26 cellular contexts compared by ENCODE assay signal in genomic region chr6:107818272-107818671, GRCh38. TPM values are rescaled to one million over a fixed set of nuclear protein-coding genes. Genes with fewer than 3 reads are reported as not detected.
DNase-seq lines count a peak whose midpoint lies in the region; ATAC-seq and TF ChIP-seq lines count a peak whose summit lies in the region.
"Had no signal": no experiment of that assay in that cellular context is flagged by ENCODE, and none has a peak within 500 bp of the region (broad histone marks: within the 10 kb centered on the region; RNA-seq: fewer than 3 reads in every experiment).

No MANE protein-coding gene starts in this region.

- peaks cover 7% of the 10 kb centered on the region for H3K36me3 Mint-ChIP-seq in activated naive CD4-positive, alpha-beta T cell treated with anti-CD3 and anti-CD28 coated beads, Interleukin-2, amount 50 U/mL, for 24 hours
- H3K36me3 Mint-ChIP-seq in effector memory CD8-positive, alpha-beta T cell (ENCODE audit: insufficient read depth) = peaks cover 63% of the 10 kb centered on the region
- H3K36me3 Mint-ChIP-seq: naive B cell, type B pancreatic cell had no signal

- no peaks in the 10 kb centered on the region for H3K9me3 ChIP-seq in Loucy (ENCODE audit: insufficient read depth, low read depth, low read length)
- H3K9me3 ChIP-seq in neuronal stem cell (replicated peaks in 1 of 2; ENCODE audit: control insufficient read depth in 2 of 2, insufficient read depth in 1 of 2, low read depth in 1 of 2, low read length in 2 of 2) = no peaks in the 10 kb centered on the region
- H3K9me3 ChIP-seq: colonic mucosa, left lung had no signal

- peak overlapping the region; percentile 68 for H3K4me3 Mint-ChIP-seq in activated naive CD4-positive, alpha-beta T cell treated with anti-CD3 and anti-CD28 coated beads, Interleukin-2, amount 50 U/mL, for 24 hours
- peak overlapping the region; percentile 93 to 95 for H3K4me3 Mint-ChIP-seq in effector memory CD8-positive, alpha-beta T cell
- H3K4me3 Mint-ChIP-seq: type B pancreatic cell had no signal

- no peak overlapping the region for H4K8ac ChIP-seq in neuronal stem cell (ENCODE audit: low read depth, low read length)

- H2AFZ ChIP-seq in Loucy (ENCODE audit: low read length) = 0 out of 2 replicates have a peak overlapping the region, but pooled peaks have one; percentile 30
- H2AFZ ChIP-seq in neuronal stem cell (ENCODE audit: low read length) = no peak overlapping the region
- H2AFZ ChIP-seq: parathyroid adenoma had no signal

- no peak for DNase-seq in activated naive CD4-positive, alpha-beta T cell treated with Interleukin-2 at 50 U/mL for 16 hours
- DNase-seq in effector memory CD8-positive, alpha-beta T cell = no peak
- no peak for DNase-seq in neuronal stem cell (ENCODE audit: low spot score)
- no peak for DNase-seq in NCI-H1092 (lab: John Stamatoyannopoulos, UW)
- DNase-seq: amniotic stem cell; colonic mucosa; effector memory CD4-positive, alpha-beta T cell; foreskin melanocyte; hippocampal formation; left lung; naive B cell; NCI-H1092 treated with DMSO at 0.1 percent for 48 hours; NCI-H187 treated with DMSO at 0.1 percent for 48 hours had no signal

- ATAC-seq in effector memory CD8-positive, alpha-beta T cell (replicated peaks) = no peak
- ATAC-seq in HG03108 (IDR thresholded peaks at IDR 0.05; ENCODE audit: unreplicated experiment) (no peak), GM21576 (IDR thresholded peaks at IDR 0.05; ENCODE audit: unreplicated experiment) (no peak)
- ATAC-seq: left lung, sciatic nerve had no signal

- H3K4me3 ChIP-seq in Loucy (ENCODE audit: low read length, poor library complexity, severe bottlenecking) = no peak overlapping the region
- H3K4me3 ChIP-seq in neuronal stem cell (ENCODE audit: low read length in 2 of 2) = no peak overlapping the region
- H3K4me3 ChIP-seq: colonic mucosa, left lung, SK-N-MC had no signal

- H4K20me1 ChIP-seq in Loucy (ENCODE audit: insufficient read depth, low read length, poor library complexity, severe bottlenecking) = no peaks in the 10 kb centered on the region

- no CpG with 5 or more reads among the region's 1 CpG for WGBS in neuronal stem cell (ENCODE audit: extremely low coverage in 2 of 2, insufficient read length in 2 of 2, insufficient replicate concordance in 1 of 2), 2 donors

- no peak overlapping the region for H3K9ac ChIP-seq in Loucy (ENCODE audit: low read depth, low read length, poor library complexity, severe bottlenecking)
- H3K9ac ChIP-seq in neuronal stem cell (ENCODE audit: low read depth, low read length, poor library complexity) = no peak overlapping the region
- H3K9ac ChIP-seq: parathyroid adenoma had no signal

- H3K27ac Mint-ChIP-seq in activated naive CD4-positive, alpha-beta T cell treated with anti-CD3 and anti-CD28 coated beads, Interleukin-2, amount 50 U/mL, for 24 hours = peak overlapping the region; percentile 99
- peak overlapping the region; percentile 99 for H3K27ac Mint-ChIP-seq in effector memory CD8-positive, alpha-beta T cell
- H3K27ac Mint-ChIP-seq: type B pancreatic cell had no signal

- H3K4ac ChIP-seq in neuronal stem cell (ENCODE audit: low read length) = no peak overlapping the region

- H3K18ac ChIP-seq in neuronal stem cell (ENCODE audit: low read length) = no peak overlapping the region

- H3K27me3 ChIP-seq in Loucy (ENCODE audit: insufficient read depth, low read length, poor library complexity, severe bottlenecking) (no peaks in the 10 kb centered on the region), neuronal stem cell (ENCODE audit: control insufficient read depth in 3 of 3, insufficient read depth in 3 of 3, low read depth in 1 of 3, low read length in 3 of 3) (peaks cover 0 to 50% (median 0%) of the 10 kb centered on the region in 3 experiments)
- H3K27me3 ChIP-seq: colonic mucosa had no signal

- no peak overlapping the region for H2BK120ac ChIP-seq in neuronal stem cell (ENCODE audit: low read depth, low read length)

- H2BK12ac ChIP-seq in neuronal stem cell (ENCODE audit: low read length) = no peak overlapping the region

- no peak overlapping the region for H2BK15ac ChIP-seq in neuronal stem cell (ENCODE audit: low read length)

- no peaks in the 10 kb centered on the region for H3K9me2 ChIP-seq in Loucy (replicated peaks; ENCODE audit: low read depth, low read length)

- no peaks in the 10 kb centered on the region for H3K27me3 Mint-ChIP-seq in activated naive CD4-positive, alpha-beta T cell treated with anti-CD3 and anti-CD28 coated beads, Interleukin-2, amount 50 U/mL, for 24 hours
- no peaks in the 10 kb centered on the region for H3K27me3 Mint-ChIP-seq in effector memory CD8-positive, alpha-beta T cell
- H3K27me3 Mint-ChIP-seq: naive B cell had no signal

- H2BK5ac ChIP-seq in neuronal stem cell (ENCODE audit: low read length) = no peak overlapping the region

- H3K4me2 ChIP-seq in Loucy (ENCODE audit: low read depth, low read length, poor library complexity, severe bottlenecking) (no peak overlapping the region), neuronal stem cell (ENCODE audit: insufficient read depth, low read length, poor library complexity, severe bottlenecking) (no peak overlapping the region)

- H3K23ac ChIP-seq in neuronal stem cell (ENCODE audit: low read depth, low read length, poor library complexity) = no peak overlapping the region

- H3K9me3 Mint-ChIP-seq in activated naive CD4-positive, alpha-beta T cell treated with anti-CD3 and anti-CD28 coated beads, Interleukin-2, amount 50 U/mL, for 24 hours = no peaks in the 10 kb centered on the region
- H3K9me3 Mint-ChIP-seq in effector memory CD8-positive, alpha-beta T cell = no peaks in the 10 kb centered on the region
- H3K9me3 Mint-ChIP-seq: activated T-helper 2 cell treated with anti-CD3 and anti-CD28 coated beads, Interferon-gamma antibody, Interleukin-2, Interleukin-4, amounts not matched to agents 10 μg/mL and 5 μg/mL and 100 μg/mL, durations not matched to agents 14 hours and 24 hours and 36 hours; naive B cell; T-helper 2 cell treated with Interferon-gamma antibody and Interleukin-4, amounts not matched to agents 5 μg/mL and 100 μg/mL, for 36 hours; type B pancreatic cell had no signal

- no peak overlapping the region for H2AK5ac ChIP-seq in neuronal stem cell (ENCODE audit: low read depth, low read length)

- 0 out of 2 replicates have a peak, but pooled peaks cover 3% of the 10 kb centered on the region for H3K79me2 ChIP-seq in Loucy (ENCODE audit: insufficient read depth, low read length)
- H3K79me2 ChIP-seq: parathyroid adenoma had no signal

- H4K91ac ChIP-seq in neuronal stem cell (ENCODE audit: low read depth, low read length, poor library complexity) = no peak overlapping the region

- H3K4me1 ChIP-seq in Loucy (ENCODE audit: insufficient read depth, low read length, poor library complexity, severe bottlenecking) = peaks cover 40% of the 10 kb centered on the region
- H3K4me1 ChIP-seq in neuronal stem cell (ENCODE audit: control insufficient read depth in 2 of 2, insufficient read depth in 1 of 2, low read depth in 1 of 2, low read length in 2 of 2) = peaks cover 18 to 25% of the 10 kb centered on the region in 2 donors
- H3K4me1 ChIP-seq: colonic mucosa had no signal

- peaks cover 95% of the 10 kb centered on the region for H3K4me1 Mint-ChIP-seq in activated naive CD4-positive, alpha-beta T cell treated with anti-CD3 and anti-CD28 coated beads, Interleukin-2, amount 50 U/mL, for 24 hours
- H3K4me1 Mint-ChIP-seq in effector memory CD8-positive, alpha-beta T cell (ENCODE audit: low read depth in 2 of 2) = peaks cover 56 to 70% of the 10 kb centered on the region in 2 donors

- no peaks in the 10 kb centered on the region for H3K36me3 ChIP-seq in Loucy (ENCODE audit: insufficient read depth, low read length)
- H3K36me3 ChIP-seq in neuronal stem cell (replicated peaks in 1 of 2; ENCODE audit: control insufficient read depth in 2 of 2, insufficient read depth in 2 of 2, low read length in 2 of 2) = no peaks in the 10 kb centered on the region
- H3K36me3 ChIP-seq: colonic mucosa, left lung had no signal

- H3K14ac ChIP-seq in neuronal stem cell (ENCODE audit: low read length) = no peak overlapping the region

- peak overlapping the region; percentile 22 for H3K27ac ChIP-seq in neuronal stem cell (replicated peaks; ENCODE audit: low read length)
- H3K27ac ChIP-seq: C4-2B, colonic mucosa, left lung, parathyroid adenoma, RWPE1, SK-N-MC, VCaP had no signal

- TF ChIP-seq CTCF in Loucy (conservative IDR thresholded peaks at IDR 0.05; ENCODE audit: low read length) = no peak

- no peaks in the 10 kb centered on the region for H3F3A ChIP-seq in Loucy (ENCODE audit: low read depth)

- no peaks in the 10 kb centered on the region for H3K79me1 ChIP-seq in neuronal stem cell (ENCODE audit: low read depth, low read length)

RNA-seq across cellular contexts. Expression of gene SCML4, which starts 5.8 kb away (rescaled TPM):
- polyA plus RNA-seq in neuronal stem cell (2013, experiment 1 of 2) = 0.07 TPM
- 0.03 TPM for polyA plus RNA-seq in neuronal stem cell (2013, experiment 2 of 2)
